In the genomic region with DNA sequence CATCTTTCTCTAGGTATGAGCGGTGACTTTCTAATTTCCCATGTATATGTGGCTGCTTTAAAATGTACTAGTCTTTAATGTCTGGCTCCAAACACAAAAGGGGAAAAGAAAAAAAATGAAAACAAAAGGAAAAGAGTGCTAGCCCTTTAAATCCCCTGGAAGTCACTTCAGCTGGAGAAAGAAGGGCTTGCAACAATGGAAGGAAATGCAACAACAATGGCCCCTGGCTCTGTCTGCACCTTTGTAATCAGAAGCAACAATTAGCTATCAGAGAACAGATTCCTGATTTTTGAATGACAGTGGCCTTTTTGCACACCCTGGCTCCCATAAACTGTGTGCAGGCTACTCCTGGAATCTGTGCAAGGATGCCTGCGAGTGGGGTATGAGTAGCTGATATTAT, we compare ENCODE assay signal across 22 cellular contexts.
"Had no signal": no experiment of that assay in that cellular context is flagged by ENCODE, and none has a peak within 500 bp of the region (broad histone marks: within the 10 kb centered on the region; RNA-seq: fewer than 3 reads in every experiment).

No MANE protein-coding gene starts in this region.

- H3K9me3 ChIP-seq: neutrophil had no signal

- FAIRE-seq: colon, kidney had no signal

- DNase-seq: foreskin melanocyte; head of caudate nucleus; kidney; left cardiac atrium; left ventricle myocardium inferior; lower lobe of right lung; midbrain; naive B cell; sigmoid colon; stimulated activated naive CD4-positive, alpha-beta T cell; stomach; substantia nigra; transverse colon had no signal

- H3K4me1 ChIP-seq: left ventricle myocardium inferior, lower lobe of right lung, right atrium auricular region, sigmoid colon, stomach, transverse colon had no signal

- H3K4me1 Mint-ChIP-seq: memory B cell, naive B cell, nephron had no signal

- H3K4me2 ChIP-seq: hepatocyte had no signal

- H3K27me3 ChIP-seq: hepatocyte, neutrophil, right atrium auricular region, sigmoid colon, stomach, transverse colon had no signal

- H3K27ac Mint-ChIP-seq: dendritic cell treated with granulocyte-macrophage colony-stimulating factor and Interleukin-4, amounts not matched to agents 40 ng/mL and 50 ng/mL, for 4 days; memory B cell; naive B cell; nephron had no signal

- H2AFZ ChIP-seq: hepatocyte had no signal

- H3K27me3 Mint-ChIP-seq: dendritic cell treated with granulocyte-macrophage colony-stimulating factor and Interleukin-4, amounts not matched to agents 40 ng/mL and 50 ng/mL, for 4 days; memory B cell; naive B cell had no signal

- H3K79me2 ChIP-seq: hepatocyte had no signal

- ATAC-seq: left cardiac atrium, lower lobe of right lung had no signal

- H3K4me3 ChIP-seq: hepatocyte, left ventricle myocardium inferior, lower lobe of right lung, right atrium auricular region, sigmoid colon, skin epidermis, stomach, thoracic aorta, transverse colon had no signal

- H3K36me3 ChIP-seq: left ventricle myocardium inferior, lower lobe of right lung, neutrophil, right atrium auricular region, sigmoid colon, stomach, thoracic aorta, transverse colon had no signal

- H3K27ac ChIP-seq: hepatocyte, left ventricle myocardium inferior, lower lobe of right lung, neutrophil, right atrium auricular region, sigmoid colon, skin epidermis, stomach, thoracic aorta, transverse colon had no signal

- H3K4me3 Mint-ChIP-seq: dendritic cell treated with granulocyte-macrophage colony-stimulating factor and Interleukin-4, amounts not matched to agents 40 ng/mL and 50 ng/mL, for 4 days; memory B cell; naive B cell; nephron had no signal
